Comparison of ENCODE assay signal across 21 cellular contexts in the genomic region with DNA sequence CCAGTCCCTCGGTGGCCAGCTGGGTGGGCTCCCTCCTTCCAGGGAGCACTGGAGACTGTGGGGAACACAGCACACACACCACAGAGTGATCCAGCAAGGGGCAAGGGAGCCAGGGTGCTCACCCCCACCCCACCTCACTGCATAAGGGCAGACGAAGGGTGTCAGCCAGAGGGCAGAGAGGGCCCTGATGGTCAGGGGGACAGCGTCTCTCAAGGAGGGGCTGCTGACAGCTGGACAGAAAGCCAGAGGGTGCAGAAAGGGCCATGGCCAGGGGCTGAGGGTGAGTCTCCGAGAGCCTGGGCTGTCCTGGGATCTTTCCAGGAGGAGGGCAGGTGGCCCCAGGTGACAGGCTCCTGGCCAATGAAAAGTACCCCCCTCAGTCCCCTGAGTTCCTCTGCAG.
"Had no signal": no experiment of that assay in that cellular context is flagged by ENCODE, and none has a peak within 500 bp of the region (broad histone marks: within the 10 kb centered on the region; RNA-seq: fewer than 3 reads in every experiment).

No MANE protein-coding gene starts in this region.

- H3K4me3 Mint-ChIP-seq: activated CD4-positive, alpha-beta memory T cell treated with anti-CD3 and anti-CD28 coated beads for 36 hours; activated CD8-positive, alpha-beta memory T cell treated with anti-CD3 and anti-CD28 coated beads, Interleukin-2, amount 10 ng/mL, durations not matched to agents 7 days and 5 days; activated naive CD4-positive, alpha-beta T cell treated with anti-CD3 and anti-CD28 coated beads, Interleukin-2, amount 50 U/mL, for 24 hours; activated T-cell treated with anti-CD3 and anti-CD28 coated beads, Interleukin-2, amount 50 U/mL, for 24 hours; effector memory CD8-positive, alpha-beta T cell; mesothelial cell of epicardium; neural crest cell; stimulated activated naive CD8-positive, alpha-beta T cell treated with anti-CD3 and anti-CD28 coated beads, Interleukin-15, amount 100 ng/mL, for 72 hours; T-helper 2 cell treated with Interferon-gamma antibody and Interleukin-4, amounts not matched to agents 5 μg/mL and 100 μg/mL, for 36 hours; type B pancreatic cell; WTC11 had no signal

- H3K9me3 Mint-ChIP-seq: activated CD4-positive, alpha-beta memory T cell treated with anti-CD3 and anti-CD28 coated beads for 36 hours; activated naive CD4-positive, alpha-beta T cell treated with anti-CD3 and anti-CD28 coated beads, Interleukin-2, amount 50 U/mL, for 24 hours; activated T-cell treated with anti-CD3 and anti-CD28 coated beads, Interleukin-2, amount 50 U/mL, for 24 hours; effector memory CD8-positive, alpha-beta T cell; mesothelial cell of epicardium; stimulated activated naive CD8-positive, alpha-beta T cell treated with anti-CD3 and anti-CD28 coated beads, Interleukin-15, amount 100 ng/mL, for 72 hours; T-helper 2 cell treated with Interferon-gamma antibody and Interleukin-4, amounts not matched to agents 5 μg/mL and 100 μg/mL, for 36 hours; type B pancreatic cell; WTC11 had no signal

- H3K4me3 ChIP-seq: cardiac muscle cell, hepatocyte, prostate gland had no signal

- H3K4me1 ChIP-seq: prostate gland had no signal

- H3K36me3 Mint-ChIP-seq: activated CD4-positive, alpha-beta memory T cell treated with anti-CD3 and anti-CD28 coated beads for 36 hours; activated CD8-positive, alpha-beta memory T cell treated with anti-CD3 and anti-CD28 coated beads, Interleukin-2, amount 10 ng/mL, durations not matched to agents 7 days and 5 days; activated naive CD4-positive, alpha-beta T cell treated with anti-CD3 and anti-CD28 coated beads, Interleukin-2, amount 50 U/mL, for 24 hours; mesothelial cell of epicardium; type B pancreatic cell; WTC11 had no signal

- H3K27me3 ChIP-seq: hepatocyte had no signal

- H3K27ac Mint-ChIP-seq: activated CD4-positive, alpha-beta memory T cell treated with anti-CD3 and anti-CD28 coated beads for 36 hours; activated CD8-positive, alpha-beta memory T cell treated with anti-CD3 and anti-CD28 coated beads, Interleukin-2, amount 10 ng/mL, durations not matched to agents 7 days and 5 days; activated naive CD4-positive, alpha-beta T cell treated with anti-CD3 and anti-CD28 coated beads, Interleukin-2, amount 50 U/mL, for 24 hours; activated T-cell treated with anti-CD3 and anti-CD28 coated beads, Interleukin-2, amount 50 U/mL, for 24 hours; effector memory CD8-positive, alpha-beta T cell; mesothelial cell of epicardium; T-helper 2 cell treated with Interferon-gamma antibody and Interleukin-4, amounts not matched to agents 5 μg/mL and 100 μg/mL, for 36 hours; type B pancreatic cell; WTC11 had no signal

- DNase-seq: activated CD4-positive, alpha-beta memory T cell treated with anti-CD3 and anti-CD28 coated beads for 36 hours; activated CD4-positive, alpha-beta T cell treated with anti-CD3 and anti-CD28 coated beads for 4 hours; activated CD8-positive, alpha-beta memory T cell treated with anti-CD3 and anti-CD28 coated beads, Interleukin-2, amount 10 ng/mL, durations not matched to agents 7 days and 5 days; activated T-cell treated with anti-CD3 and anti-CD28 coated beads, Interleukin-2, amount 50 U/mL, for 24 hours; effector memory CD8-positive, alpha-beta T cell; foreskin fibroblast; left cardiac atrium; right cardiac atrium; small intestine; stimulated activated CD4-positive, alpha-beta T cell treated with anti-CD3 and anti-CD28 coated beads, Interleukin-4, amount 100 ng/mL, for 1 hour; stimulated activated naive CD8-positive, alpha-beta T cell treated with anti-CD3 and anti-CD28 coated beads, Interleukin-15, amount 100 ng/mL, for 72 hours had no signal

- H3K27ac ChIP-seq: cardiac muscle cell, hepatocyte, prostate gland had no signal

- H3K9me3 ChIP-seq: prostate gland had no signal

- H3K4me1 Mint-ChIP-seq: activated naive CD4-positive, alpha-beta T cell treated with anti-CD3 and anti-CD28 coated beads, Interleukin-2, amount 50 U/mL, for 24 hours; neural crest cell; stimulated activated naive CD8-positive, alpha-beta T cell treated with anti-CD3 and anti-CD28 coated beads, Interleukin-15, amount 100 ng/mL, for 72 hours had no signal

- H3K27me3 Mint-ChIP-seq: stimulated activated naive CD8-positive, alpha-beta T cell treated with anti-CD3 and anti-CD28 coated beads, Interleukin-15, amount 100 ng/mL, for 72 hours had no signal

- H3K36me3 ChIP-seq: cardiac muscle cell, prostate gland had no signal

- ATAC-seq: activated CD8-positive, alpha-beta memory T cell treated with anti-CD3 and anti-CD28 coated beads, Interleukin-2, amount 10 ng/mL, durations not matched to agents 7 days and 5 days; effector memory CD8-positive, alpha-beta T cell; left cardiac atrium; stimulated activated naive CD8-positive, alpha-beta T cell treated with anti-CD3 and anti-CD28 coated beads, Interleukin-15, amount 100 ng/mL, for 72 hours; WTC11 had no signal

- FAIRE-seq: small intestine, TTC549 had no signal
